ENCODE assay signal across 30 cellular contexts in the genomic region with DNA sequence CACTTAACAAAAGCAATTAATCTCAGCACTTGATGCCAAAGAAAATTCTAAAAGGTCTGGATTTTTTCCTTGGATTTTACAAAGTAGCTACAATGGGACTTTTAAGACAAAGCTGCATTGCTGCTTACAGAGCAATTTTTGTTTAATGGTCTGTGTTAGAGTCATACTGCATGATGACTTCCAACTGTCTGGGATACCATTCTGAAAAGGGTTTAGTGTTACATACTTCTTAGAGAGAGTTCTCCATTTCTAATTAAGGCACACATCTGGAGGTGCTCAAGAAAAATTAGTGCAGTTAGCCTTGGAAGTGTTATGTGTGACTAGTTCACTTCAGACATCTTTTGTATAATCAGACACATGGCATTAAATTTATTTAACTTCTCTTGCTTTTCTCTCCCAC. TPM values are rescaled to one million over a fixed set of nuclear protein-coding genes. Genes with fewer than 3 reads are reported as not detected.
DNase-seq lines count a peak whose midpoint lies in the region; ATAC-seq, FAIRE-seq and TF ChIP-seq lines count a peak whose summit lies in the region.
"Had no signal": no experiment of that assay in that cellular context is flagged by ENCODE, and none has a peak within 500 bp of the region (broad histone marks: within the 10 kb centered on the region; RNA-seq: fewer than 3 reads in every experiment).

No MANE protein-coding gene starts in this region.

- peak overlapping the region; percentile 42 for H3K9ac ChIP-seq in Loucy (ENCODE audit: low read depth, low read length, poor library complexity, severe bottlenecking)
- no peak overlapping the region for H3K9ac ChIP-seq in astrocyte (ENCODE audit: low read length)

- H3K9me3 Mint-ChIP-seq in activated CD8-positive, alpha-beta T cell treated with anti-CD3 and anti-CD28 coated beads for 36 hours: no peaks in the 10 kb centered on the region
- no peaks in the 10 kb centered on the region for H3K9me3 Mint-ChIP-seq in activated CD8-positive, alpha-beta T cell treated with anti-CD3 and anti-CD28 coated beads, Interleukin-2, amount 10 ng/mL, durations not matched to agents 7 days and 5 days (ENCODE audit: insufficient read depth)
- H3K9me3 Mint-ChIP-seq in astrocyte (ENCODE audit: unreplicated experiment): no peaks in the 10 kb centered on the region
- H3K9me3 Mint-ChIP-seq: activated CD4-positive, alpha-beta memory T cell treated with anti-CD3 and anti-CD28 coated beads for 36 hours; activated naive CD4-positive, alpha-beta T cell treated with anti-CD3 and anti-CD28 coated beads, Interleukin-2, amount 50 U/mL, for 24 hours; memory B cell; neural crest cell; stimulated activated naive CD8-positive, alpha-beta T cell treated with anti-CD3 and anti-CD28 coated beads, Interleukin-15, Interleukin-2, amounts not matched to agents 100 ng/mL and 50 ng/mL, for 24 hours had no signal

- POLR2A ChIA-PET in activated CD8-positive, alpha-beta T cell treated with anti-CD3 and anti-CD28 coated beads for 36 hours (lab: Charles Lee): interaction anchor here (1.7 kb wide), 1 partner anchor 36 kb away, joined by 5 read pairs; no protein-coding TSS in a partner anchor
- POLR2A ChIA-PET in activated CD8-positive, alpha-beta T cell treated with anti-CD3 and anti-CD28 coated beads, Interleukin-2, amount 10 ng/mL, durations not matched to agents 7 days and 5 days (lab: Charles Lee): no interaction called here

- intact Hi-C loops in activated CD8-positive, alpha-beta T cell treated with anti-CD3 and anti-CD28 coated beads for 36 hours (cut with micrococcal nuclease): no loop called here

- no peaks in the 10 kb centered on the region for H3K27me3 ChIP-seq in Loucy (ENCODE audit: insufficient read depth, low read length, poor library complexity, severe bottlenecking)
- no peaks in the 10 kb centered on the region for H3K27me3 ChIP-seq in astrocyte (ENCODE audit: insufficient read depth, low read length)
- H3K27me3 ChIP-seq: left lung, pancreas, Peyer's patch, right atrium auricular region, testis had no signal

- no peak overlapping the region for H3K4me3 ChIP-seq in Loucy (ENCODE audit: low read length, poor library complexity, severe bottlenecking)
- no peak overlapping the region for H3K4me3 ChIP-seq in astrocyte (ENCODE audit: insufficient read depth, low read depth, low read length)
- H3K4me3 ChIP-seq: left lung, pancreas, Peyer's patch, right atrium auricular region, testis had no signal

- H4K20me1 ChIP-seq in Loucy (ENCODE audit: insufficient read depth, low read length, poor library complexity, severe bottlenecking): no peaks in the 10 kb centered on the region
- H4K20me1 ChIP-seq in astrocyte (ENCODE audit: insufficient read depth, low read length): peaks cover 29% of the 10 kb centered on the region

- no peaks in the 10 kb centered on the region for H3K27me3 Mint-ChIP-seq in activated CD8-positive, alpha-beta T cell treated with anti-CD3 and anti-CD28 coated beads for 36 hours
- H3K27me3 Mint-ChIP-seq in activated CD8-positive, alpha-beta T cell treated with anti-CD3 and anti-CD28 coated beads, Interleukin-2, amount 10 ng/mL, durations not matched to agents 7 days and 5 days (ENCODE audit: low read depth): no peaks in the 10 kb centered on the region
- no peaks in the 10 kb centered on the region for H3K27me3 Mint-ChIP-seq in astrocyte (ENCODE audit: low read depth, unreplicated experiment)
- H3K27me3 Mint-ChIP-seq: activated CD4-positive, alpha-beta memory T cell treated with anti-CD3 and anti-CD28 coated beads for 36 hours; activated naive CD4-positive, alpha-beta T cell treated with anti-CD3 and anti-CD28 coated beads, Interleukin-2, amount 50 U/mL, for 24 hours; memory B cell; stimulated activated naive CD8-positive, alpha-beta T cell treated with anti-CD3 and anti-CD28 coated beads, Interleukin-15, Interleukin-2, amounts not matched to agents 100 ng/mL and 50 ng/mL, for 24 hours had no signal

- H3K9me2 ChIP-seq in Loucy (replicated peaks; ENCODE audit: low read depth, low read length): no peaks in the 10 kb centered on the region

- H3K36me3 Mint-ChIP-seq in activated CD8-positive, alpha-beta T cell treated with anti-CD3 and anti-CD28 coated beads for 36 hours (ENCODE audit: low read depth): peaks cover 58% of the 10 kb centered on the region
- peaks cover 70% of the 10 kb centered on the region for H3K36me3 Mint-ChIP-seq in activated CD8-positive, alpha-beta T cell treated with anti-CD3 and anti-CD28 coated beads, Interleukin-2, amount 10 ng/mL, durations not matched to agents 7 days and 5 days (ENCODE audit: low read depth)
- H3K36me3 Mint-ChIP-seq in astrocyte (ENCODE audit: low read depth, unreplicated experiment): peaks cover 11% of the 10 kb centered on the region

- H3K9me3 ChIP-seq in Loucy (ENCODE audit: insufficient read depth, low read depth, low read length) (no peaks in the 10 kb centered on the region), astrocyte (ENCODE audit: insufficient read depth, low read depth, low read length) (no peaks in the 10 kb centered on the region)
- H3K9me3 ChIP-seq: left lung, pancreas, Peyer's patch, right atrium auricular region, testis had no signal

- no peak for ATAC-seq in activated CD8-positive, alpha-beta T cell treated with anti-CD3 and anti-CD28 coated beads for 36 hours
- no peak for ATAC-seq in activated CD8-positive, alpha-beta T cell treated with anti-CD3 and anti-CD28 coated beads, Interleukin-2, amount 10 ng/mL, durations not matched to agents 7 days and 5 days
- ATAC-seq in GM21360 (IDR thresholded peaks at IDR 0.05; ENCODE audit: unreplicated experiment) (no peak), GM19463 (IDR thresholded peaks at IDR 0.05; ENCODE audit: unreplicated experiment) (no peak)
- ATAC-seq: HCT116, left lung, pancreas had no signal

- H3K4me2 ChIP-seq in Loucy (ENCODE audit: low read depth, low read length, poor library complexity, severe bottlenecking): peak overlapping the region; percentile 60
- no peak overlapping the region for H3K4me2 ChIP-seq in astrocyte (ENCODE audit: low read length)

- peak overlapping the region; percentile 25 for H3K27ac Mint-ChIP-seq in activated CD8-positive, alpha-beta T cell treated with anti-CD3 and anti-CD28 coated beads for 36 hours
- H3K27ac Mint-ChIP-seq in activated CD8-positive, alpha-beta T cell treated with anti-CD3 and anti-CD28 coated beads, Interleukin-2, amount 10 ng/mL, durations not matched to agents 7 days and 5 days: no peak overlapping the region
- peak overlapping the region; percentile 23 for H3K27ac Mint-ChIP-seq in astrocyte (ENCODE audit: unreplicated experiment)
- H3K27ac Mint-ChIP-seq: activated CD4-positive, alpha-beta memory T cell treated with anti-CD3 and anti-CD28 coated beads for 36 hours; stimulated activated naive CD8-positive, alpha-beta T cell treated with anti-CD3 and anti-CD28 coated beads, Interleukin-15, Interleukin-2, amounts not matched to agents 100 ng/mL and 50 ng/mL, for 24 hours had no signal

- H3K27ac ChIP-seq in astrocyte (ENCODE audit: low read depth, low read length): no peak overlapping the region
- H3K27ac ChIP-seq: pancreas, Peyer's patch, right atrium auricular region, testis had no signal

- no peak for FAIRE-seq in astrocyte (lab: Jason Lieb, UNC)
- FAIRE-seq: pancreas had no signal

- H3F3A ChIP-seq in Loucy (ENCODE audit: low read depth): peaks cover 16% of the 10 kb centered on the region

- no peak for TF ChIP-seq CTCF in activated CD8-positive, alpha-beta T cell treated with anti-CD3 and anti-CD28 coated beads for 36 hours (IDR thresholded peaks at IDR 0.05)
- TF ChIP-seq CTCF in Loucy (conservative IDR thresholded peaks at IDR 0.05; ENCODE audit: low read length) (no peak), astrocyte (IDR thresholded peaks at IDR 0.05; ENCODE audit: insufficient read depth, low read depth, low read length) (no peak)

- H3K4me1 Mint-ChIP-seq in activated CD8-positive, alpha-beta T cell treated with anti-CD3 and anti-CD28 coated beads for 36 hours (ENCODE audit: low read depth): peaks cover 40% of the 10 kb centered on the region
- peaks cover 34% of the 10 kb centered on the region for H3K4me1 Mint-ChIP-seq in activated CD8-positive, alpha-beta T cell treated with anti-CD3 and anti-CD28 coated beads, Interleukin-2, amount 10 ng/mL, durations not matched to agents 7 days and 5 days (ENCODE audit: low read depth)
- H3K4me1 Mint-ChIP-seq in astrocyte (ENCODE audit: low read depth, unreplicated experiment): peaks cover 16% of the 10 kb centered on the region
- H3K4me1 Mint-ChIP-seq: neural crest cell had no signal

- no peak for DNase-seq in activated CD8-positive, alpha-beta T cell treated with anti-CD3 and anti-CD28 coated beads for 36 hours
- no peak for DNase-seq in activated CD8-positive, alpha-beta T cell treated with anti-CD3 and anti-CD28 coated beads, Interleukin-2, amount 10 ng/mL, durations not matched to agents 7 days and 5 days
- DNase-seq in astrocyte (ENCODE audit: low read depth) (no peak), activated gamma-delta T cell treated with Interleukin-2 at 50 U/mL for 16 hours (no peak), COR-L47 (lab: John Stamatoyannopoulos, UW) (no peak)
- DNase-seq: activated CD4-positive, alpha-beta memory T cell treated with anti-CD3 and anti-CD28 coated beads for 36 hours; activated CD4-positive, alpha-beta T cell treated with anti-CD3 and anti-CD28 coated beads for 1 hour; activated CD8-positive, alpha-beta memory T cell treated with anti-CD3 and anti-CD28 coated beads, Interleukin-2, amount 50 U/mL, for 48 hours; AML-193; aorta; DMS53; effector CD4-positive, alpha-beta T cell; left lung; NCI-H1092; NCI-H1694; NCI-H510A treated with DMSO at 0.1 percent for 48 hours; pancreas; Peyer's patch; SHP77 treated with DMSO at 0.1 percent for 48 hours; stimulated activated CD4-positive, alpha-beta T cell treated with anti-CD3 and anti-CD28 coated beads, Interleukin-1b, Interleukin-23, amount 100 ng/mL, for 48 hours; testis had no signal

- H3K79me2 ChIP-seq in Loucy (ENCODE audit: insufficient read depth, low read length) (peaks cover 29% of the 10 kb centered on the region), astrocyte (ENCODE audit: insufficient read depth, low read length) (peaks cover 28% of the 10 kb centered on the region)

- H3K4me1 ChIP-seq in Loucy (ENCODE audit: insufficient read depth, low read length, poor library complexity, severe bottlenecking) (peaks cover 70% of the 10 kb centered on the region), astrocyte (ENCODE audit: insufficient read depth, low read length) (no peaks in the 10 kb centered on the region)
- H3K4me1 ChIP-seq: left lung, Peyer's patch, right atrium auricular region, testis had no signal

- no peak overlapping the region for H3K4me3 Mint-ChIP-seq in activated CD8-positive, alpha-beta T cell treated with anti-CD3 and anti-CD28 coated beads for 36 hours
- no peak overlapping the region for H3K4me3 Mint-ChIP-seq in activated CD8-positive, alpha-beta T cell treated with anti-CD3 and anti-CD28 coated beads, Interleukin-2, amount 10 ng/mL, durations not matched to agents 7 days and 5 days
- H3K4me3 Mint-ChIP-seq in astrocyte (ENCODE audit: unreplicated experiment): peak overlapping the region; percentile 34
- H3K4me3 Mint-ChIP-seq: activated CD4-positive, alpha-beta memory T cell treated with anti-CD3 and anti-CD28 coated beads for 36 hours; activated naive CD4-positive, alpha-beta T cell treated with anti-CD3 and anti-CD28 coated beads, Interleukin-2, amount 50 U/mL, for 24 hours; memory B cell; neural crest cell; stimulated activated naive CD8-positive, alpha-beta T cell treated with anti-CD3 and anti-CD28 coated beads, Interleukin-15, Interleukin-2, amounts not matched to agents 100 ng/mL and 50 ng/mL, for 24 hours had no signal

- H2AFZ ChIP-seq in Loucy (ENCODE audit: low read length): no peak overlapping the region
- H2AFZ ChIP-seq in astrocyte (ENCODE audit: low read depth, low read length): no peak overlapping the region

- CTCF ChIA-PET in activated CD8-positive, alpha-beta T cell treated with anti-CD3 and anti-CD28 coated beads for 36 hours (lab: Charles Lee): no interaction called here
- CTCF ChIA-PET in activated CD8-positive, alpha-beta T cell treated with anti-CD3 and anti-CD28 coated beads, Interleukin-2, amount 10 ng/mL, durations not matched to agents 7 days and 5 days (lab: Charles Lee): interaction anchor here (0.8 kb wide), 1 partner anchor 520 kb away, joined by 3 read pairs; no protein-coding TSS in a partner anchor

- H3K36me3 ChIP-seq in Loucy (ENCODE audit: insufficient read depth, low read length) (peaks cover 69% of the 10 kb centered on the region), astrocyte (ENCODE audit: insufficient read depth, low read length) (peaks cover 43% of the 10 kb centered on the region)

RNA-seq across cellular contexts. Expression of gene USPL1, which starts 35.0 kb away (rescaled TPM):
- 10 to 100 TPM; 12.4 to 13.0 TPM for total RNA-seq in activated CD8-positive, alpha-beta T cell treated with anti-CD3 and anti-CD28 coated beads for 36 hours
- 10 to 100 TPM; 14.8 to 16.7 TPM for total RNA-seq in activated CD8-positive, alpha-beta T cell treated with anti-CD3 and anti-CD28 coated beads, Interleukin-2, amount 10 ng/mL, durations not matched to agents 7 days and 5 days
- total RNA-seq in astrocyte: 27.4 and 29.6 TPM in 2 replicates
